Comparison of ENCODE assay signal across 8 cellular contexts in genomic region chr19:2495130-2495641, GRCh38. TPM values are rescaled to one million over a fixed set of nuclear protein-coding genes. Genes with fewer than 3 reads are reported as not detected.
DNase-seq lines count a peak whose midpoint lies in the region; ATAC-seq, FAIRE-seq and TF ChIP-seq lines count a peak whose summit lies in the region.

No MANE protein-coding gene starts in this region.

- no peaks in the 10 kb centered on the region for H3K9me3 ChIP-seq in OCI-LY1 (ENCODE audit: low read length)
- H3K9me3 ChIP-seq in colonic mucosa, result no peaks in the 10 kb centered on the region
- H3K9me3 ChIP-seq in HepG2 (ENCODE audit: low read length), result no peaks in the 10 kb centered on the region
- no peaks in the 10 kb centered on the region for H3K9me3 ChIP-seq in testis

- peak; percentile 38 for ATAC-seq in activated CD8-positive, alpha-beta memory T cell treated with anti-CD3 and anti-CD28 coated beads, Interleukin-2, amount 10 ng/mL, durations not matched to agents 7 days and 5 days
- ATAC-seq in HepG2, result peak; percentile 33

- no peaks in the 10 kb centered on the region for H3K79me2 ChIP-seq in OCI-LY1 (ENCODE audit: insufficient read depth, low read length)
- H3K79me2 ChIP-seq in HepG2 (ENCODE audit: insufficient read depth, low read length), result no peaks in the 10 kb centered on the region

- no peaks in the 10 kb centered on the region for H4K20me1 ChIP-seq in OCI-LY1 (ENCODE audit: insufficient read depth, low read length)
- no peaks in the 10 kb centered on the region for H4K20me1 ChIP-seq in HepG2 (ENCODE audit: insufficient read depth, low read length)

- no peaks in the 10 kb centered on the region for H3K36me3 ChIP-seq in OCI-LY1 (ENCODE audit: insufficient read depth, low read length)
- H3K36me3 ChIP-seq in colonic mucosa, result no peaks in the 10 kb centered on the region
- no peaks in the 10 kb centered on the region for H3K36me3 ChIP-seq in HepG2 (replicated peaks in 1 of 2; ENCODE audit: control insufficient read depth in 1 of 2, insufficient read depth in 2 of 2, low read length in 2 of 2)
- no peaks in the 10 kb centered on the region for H3K36me3 ChIP-seq in testis (ENCODE audit: low read depth, missing control alignments)

- TF ChIP-seq CTCF in OCI-LY1 (IDR thresholded peaks at IDR 0.05; ENCODE audit: low read length), result no peak
- TF ChIP-seq CTCF in colonic mucosa (IDR thresholded peaks at IDR 0.05), result no peak
- no peak for TF ChIP-seq CTCF in HepG2 (CRISPR knock-in tag; IDR thresholded peaks at IDR 0.05)
- no peak for TF ChIP-seq CTCF in testis (IDR thresholded peaks at IDR 0.05)
- no peak for TF ChIP-seq CTCF in GM13976 (IDR thresholded peaks at IDR 0.05; ENCODE audit: borderline replicate concordance, control extremely low read depth, extremely low read depth, insufficient read depth, missing control alignments)

- H3K9me3 Mint-ChIP-seq in activated CD8-positive, alpha-beta memory T cell treated with anti-CD3 and anti-CD28 coated beads, Interleukin-2, amount 10 ng/mL, durations not matched to agents 7 days and 5 days (ENCODE audit: low read depth), result no peaks in the 10 kb centered on the region
- H3K9me3 Mint-ChIP-seq in activated T-helper 2 cell treated with anti-CD3 and anti-CD28 coated beads, Interferon-gamma antibody, Interleukin-2, Interleukin-4, amounts not matched to agents 10 μg/mL and 5 μg/mL and 100 μg/mL, durations not matched to agents 14 hours and 24 hours and 36 hours, result no peaks in the 10 kb centered on the region

- H2AFZ ChIP-seq in OCI-LY1 (ENCODE audit: low read length) (no peak overlapping the region), HepG2 (ENCODE audit: low read length) (no peak overlapping the region)

- H3K4me2 ChIP-seq in OCI-LY1 (ENCODE audit: low read length) (peak overlapping the region; percentile 86), HepG2 (ENCODE audit: low read depth, low read length) (peak overlapping the region; percentile 93)

- BruUV-seq in HepG2 (replicated peaks; lab: Mats Ljungman, UMichigan), result no TSS peak

- intact Hi-C loops in colonic mucosa (cut with DNase I) (no loop called here), HepG2 (cut with micrococcal nuclease; ENCODE audit: unreplicated experiment) (loop anchor here (2.0 kb wide), 1 partner anchor 52 kb away; no protein-coding TSS in a partner anchor), testis (cut with DNase I; ENCODE audit: low total_unique reads) (no loop called here)
- intact Hi-C loops in activated T-helper 2 cell treated with anti-CD3 and anti-CD28 coated beads, Interferon-gamma antibody, Interleukin-2, Interleukin-4, amounts not matched to agents 10 μg/mL and 5 μg/mL and 100 μg/mL, durations not matched to agents 14 hours and 24 hours and 36 hours (cut with micrococcal nuclease), result loop anchor here (2.0 kb wide), 1 partner anchor 16 kb away; no protein-coding TSS in a partner anchor

- H3K4me1 Mint-ChIP-seq in activated CD8-positive, alpha-beta memory T cell treated with anti-CD3 and anti-CD28 coated beads, Interleukin-2, amount 10 ng/mL, durations not matched to agents 7 days and 5 days, result peaks cover 19% of the 10 kb centered on the region
- H3K4me1 Mint-ChIP-seq in activated T-helper 2 cell treated with anti-CD3 and anti-CD28 coated beads, Interferon-gamma antibody, Interleukin-2, Interleukin-4, amounts not matched to agents 10 μg/mL and 5 μg/mL and 100 μg/mL, durations not matched to agents 14 hours and 24 hours and 36 hours (ENCODE audit: low read depth), result peaks cover 18% of the 10 kb centered on the region

- no peaks in the 10 kb centered on the region; the same call in 1 of the 2 replicates for H3F3A ChIP-seq in OCI-LY1 (ENCODE audit: insufficient read depth, low read length)

- no peaks in the 10 kb centered on the region for H3K36me3 Mint-ChIP-seq in activated CD8-positive, alpha-beta memory T cell treated with anti-CD3 and anti-CD28 coated beads, Interleukin-2, amount 10 ng/mL, durations not matched to agents 7 days and 5 days
- H3K36me3 Mint-ChIP-seq in activated T-helper 2 cell treated with anti-CD3 and anti-CD28 coated beads, Interferon-gamma antibody, Interleukin-2, Interleukin-4, amounts not matched to agents 10 μg/mL and 5 μg/mL and 100 μg/mL, durations not matched to agents 14 hours and 24 hours and 36 hours (ENCODE audit: low read depth), result no peaks in the 10 kb centered on the region

- H3K4me3 Mint-ChIP-seq in activated CD8-positive, alpha-beta memory T cell treated with anti-CD3 and anti-CD28 coated beads, Interleukin-2, amount 10 ng/mL, durations not matched to agents 7 days and 5 days, result peak overlapping the region; percentile 70
- H3K4me3 Mint-ChIP-seq in activated T-helper 2 cell treated with anti-CD3 and anti-CD28 coated beads, Interferon-gamma antibody, Interleukin-2, Interleukin-4, amounts not matched to agents 10 μg/mL and 5 μg/mL and 100 μg/mL, durations not matched to agents 14 hours and 24 hours and 36 hours (ENCODE audit: low read depth), result no peak overlapping the region

- CTCF ChIA-PET in activated CD8-positive, alpha-beta memory T cell treated with anti-CD3 and anti-CD28 coated beads, Interleukin-2, amount 10 ng/mL, durations not matched to agents 7 days and 5 days (lab: Charles Lee), result interaction anchor here (0.6 to 3.3 kb wide), 8 partner anchors 8 to 118 kb away, joined by 3 to 14 read pairs (median 4); no protein-coding TSS in a partner anchor
- CTCF ChIA-PET in HepG2 (lab: Yijun Ruan, JAX; ENCODE audit: low intra/inter-chr PET ratio, low total read pairs), result no interaction called here

- no peak overlapping the region for H3K27ac Mint-ChIP-seq in activated CD8-positive, alpha-beta memory T cell treated with anti-CD3 and anti-CD28 coated beads, Interleukin-2, amount 10 ng/mL, durations not matched to agents 7 days and 5 days
- H3K27ac Mint-ChIP-seq in activated T-helper 2 cell treated with anti-CD3 and anti-CD28 coated beads, Interferon-gamma antibody, Interleukin-2, Interleukin-4, amounts not matched to agents 10 μg/mL and 5 μg/mL and 100 μg/mL, durations not matched to agents 14 hours and 24 hours and 36 hours, result no peak overlapping the region

- in situ Hi-C loops in HepG2 (cut with HindIII; ENCODE audit: extremely low pct_ligation_motif_present, low pct_unique_long_range_greater_than_20kb) (no loop called here), GM13976 (cut with MboI; ENCODE audit: low sequenced_read_pairs, unreplicated experiment) (no loop called here)

- POLR2A ChIA-PET in HepG2 (lab: Yijun Ruan, JAX), result interaction anchor here (8.0 kb wide), 1 partner anchor 19 kb away, joined by 65 read pairs; the partner anchor contains the start of gene GADD45B

- no peak for TF ChIP-seq RAD21 in HepG2 (CRISPR knock-in tag; IDR thresholded peaks at IDR 0.05)

- H3K9ac ChIP-seq in OCI-LY1 (ENCODE audit: low read length) (peak overlapping the region; percentile 51; the same call in 1 of the 2 replicates), colonic mucosa (ENCODE audit: low read depth in 2 of 2, low read length in 2 of 2) (peak overlapping the region; percentile 79 to 89), HepG2 (ENCODE audit: insufficient read depth, low read depth, low read length) (peak overlapping the region; percentile 37; the same call in 1 of the 2 replicates)

- peaks cover 53% of the 10 kb centered on the region for H3K27me3 Mint-ChIP-seq in activated CD8-positive, alpha-beta memory T cell treated with anti-CD3 and anti-CD28 coated beads, Interleukin-2, amount 10 ng/mL, durations not matched to agents 7 days and 5 days
- peaks cover 35% of the 10 kb centered on the region for H3K27me3 Mint-ChIP-seq in activated T-helper 2 cell treated with anti-CD3 and anti-CD28 coated beads, Interferon-gamma antibody, Interleukin-2, Interleukin-4, amounts not matched to agents 10 μg/mL and 5 μg/mL and 100 μg/mL, durations not matched to agents 14 hours and 24 hours and 36 hours (ENCODE audit: low read depth)

- H3K27ac ChIP-seq in OCI-LY1 (ENCODE audit: low read depth, low read length, poor library complexity, severe bottlenecking), result no peak overlapping the region
- peak overlapping the region; percentile 82 for H3K27ac ChIP-seq in colonic mucosa
- no peak overlapping the region for H3K27ac ChIP-seq in HepG2 (ENCODE audit: extremely low read length, insufficient read depth, low read length)
- peak overlapping the region; percentile 90 to 92 for H3K27ac ChIP-seq in testis

- DNase-seq in activated CD8-positive, alpha-beta memory T cell treated with anti-CD3 and anti-CD28 coated beads, Interleukin-2, amount 10 ng/mL, durations not matched to agents 7 days and 5 days, result no peak
- DNase-seq in activated CD8-positive, alpha-beta memory T cell treated with anti-CD3 and anti-CD28 coated beads, Interleukin-2, amount 50 U/mL, for 4 hours, result no peak
- peak; percentile 93 for DNase-seq in colonic mucosa
- DNase-seq in HepG2 (ENCODE audit: low spot score), result no peak
- DNase-seq in testis, result peak; percentile 93
- DNase-seq in activated T-helper 2 cell treated with anti-CD3 and anti-CD28 coated beads, Interferon-gamma antibody, Interleukin-2, Interleukin-4, amounts not matched to agents 10 μg/mL and 5 μg/mL and 100 μg/mL, durations not matched to agents 14 hours and 24 hours and 36 hours (ENCODE audit: low spot score), result no peak
- no peak for DNase-seq in GM13976 (ENCODE audit: low spot score)

- TF ChIP-seq EP300 in HepG2 (IDR thresholded peaks at IDR 0.05; ENCODE audit: low read depth in 2 of 2, low read length in 2 of 2), result no peak
- no peak for TF ChIP-seq EP300 in HepG2 (CRISPR knock-in tag; IDR thresholded peaks at IDR 0.05; ENCODE audit: borderline replicate concordance)

- TF ChIP-seq POLR2A in HepG2 (IDR thresholded peaks at IDR 0.05; ENCODE audit: insufficient read depth in 1 of 2, low read depth in 2 of 2, low read length in 2 of 2), result no peak
- no peak for TF ChIP-seq POLR2A in testis (IDR thresholded peaks at IDR 0.05)

- H3K4me3 ChIP-seq in OCI-LY1 (ENCODE audit: low read depth, low read length, poor library complexity, severe bottlenecking) (peak overlapping the region; percentile 67), colonic mucosa (peak overlapping the region; percentile 63), HepG2 (replicated peaks in 1 of 3; ENCODE audit: insufficient read depth in 1 of 3, low read depth in 2 of 3, low read length in 3 of 3) (peak overlapping the region; percentile 55 to 80 (median 60)), testis (peak overlapping the region; percentile 55 to 66)

- H3K9me2 ChIP-seq in OCI-LY1 (ENCODE audit: low read depth, low read length), result no peaks in the 10 kb centered on the region

- no peak for FAIRE-seq in HepG2 (lab: Jason Lieb, UNC)

- WGBS in HepG2 (ENCODE audit: low lambda C conversion rate), result no CpG with 5 or more reads among the region's 26 CpGs
- WGBS in testis, 2 donors, result 1% methylated on average over 10 to 15 of the region's 26 CpGs

- peaks cover 34% of the 10 kb centered on the region for H3K4me1 ChIP-seq in OCI-LY1 (ENCODE audit: insufficient read depth, low read length, severe bottlenecking)
- H3K4me1 ChIP-seq in colonic mucosa, result peaks cover 20% of the 10 kb centered on the region
- peaks cover 54% of the 10 kb centered on the region for H3K4me1 ChIP-seq in HepG2 (ENCODE audit: insufficient read depth, low read length)
- H3K4me1 ChIP-seq in testis, result peaks cover 21% of the 10 kb centered on the region

- peaks cover 11% of the 10 kb centered on the region; the same call in 1 of the 2 replicates for H3K27me3 ChIP-seq in OCI-LY1 (ENCODE audit: insufficient read depth, low read length)
- H3K27me3 ChIP-seq in colonic mucosa, result no peaks in the 10 kb centered on the region
- H3K27me3 ChIP-seq in HepG2 (ENCODE audit: control insufficient read depth in 1 of 2, insufficient read depth in 2 of 2, low read length in 2 of 2), result peaks cover 14 to 72% of the 10 kb centered on the region in 2 experiments
- H3K27me3 ChIP-seq in testis, result no peaks in the 10 kb centered on the region

RNA-seq across cellular contexts. Expression of gene GADD45B, which starts 19.3 kb away (rescaled TPM):
- total RNA-seq in activated CD8-positive, alpha-beta memory T cell treated with anti-CD3 and anti-CD28 coated beads, Interleukin-2, amount 10 ng/mL, durations not matched to agents 7 days and 5 days, result 10 to 100 TPM; 63.4 to 79.4 TPM
- total RNA-seq in colonic mucosa (10 to 100 TPM; 17.5 to 21.6 TPM), HepG2 (2016; rRNA removed; fragmentation: Illumina TruSeq; extraction: Trizol) (3.2 and 4.6 TPM in 2 replicates), testis (10 to 100 TPM; 30.5 to 59.7 TPM)
- total RNA-seq in HepG2 (2016; cell fraction: cytosol; rRNA removed; fragmentation: Illumina TruSeq; extraction: Trizol; ENCODE audit: low read depth), result 0.71 and 0.91 TPM in 2 replicates
- total RNA-seq in HepG2 (2016; cell fraction: insoluble cytoplasmic fraction; rRNA removed; fragmentation: Illumina TruSeq; extraction: Trizol), result 3.2 and 6.0 TPM in 2 replicates
- 1.8 TPM in 2 replicates for total RNA-seq in HepG2 (2016; cell fraction: membrane; rRNA removed; fragmentation: Illumina TruSeq; extraction: Trizol)
- 7.3 and 7.6 TPM in 2 replicates for total RNA-seq in HepG2 (2016; cell fraction: nucleus; rRNA removed; fragmentation: Illumina TruSeq; extraction: Trizol)
- polyA plus RNA-seq in HepG2 (2011; rRNA removed) (34.1 and 40.4 TPM in 2 replicates), testis (ENCODE audit: insufficient read depth, low read depth, low replicate concordance) (16.9 TPM)
- 40.0 and 43.7 TPM in 2 replicates for polyA plus RNA-seq in HepG2 (2011; cell fraction: cytosol; rRNA removed)
- 66.8 and 77.1 TPM in 2 replicates for polyA plus RNA-seq in HepG2 (2011; cell fraction: nucleus; rRNA removed)
- 11.3 and 22.4 TPM in 2 replicates for polyA plus RNA-seq in HepG2 (2012)
- polyA plus RNA-seq in HepG2 (2016; cell fraction: cytosol; fragmentation: Illumina TruSeq; extraction: Trizol; ENCODE audit: low read depth), result 1.5 and 1.7 TPM in 2 replicates
- polyA plus RNA-seq in HepG2 (2016; cell fraction: insoluble cytoplasmic fraction; fragmentation: Illumina TruSeq; extraction: Trizol; ENCODE audit: low read depth), result 5.5 and 5.8 TPM in 2 replicates
- polyA plus RNA-seq in HepG2 (2016; cell fraction: membrane; fragmentation: Illumina TruSeq; extraction: Trizol; ENCODE audit: low read depth), result 2.3 and 2.5 TPM in 2 replicates
- 16.6 and 21.3 TPM in 2 replicates for polyA plus RNA-seq in HepG2 (2016; cell fraction: nucleus; fragmentation: Illumina TruSeq; extraction: Trizol; ENCODE audit: insufficient read depth, low read depth)
- 22.5 and 88.0 TPM in 2 replicates for polyA minus RNA-seq in HepG2 (2011; rRNA and poly(A)+ RNA removed; ENCODE audit: low replicate concordance)
- 12.3 and 15.6 TPM in 2 replicates for polyA minus RNA-seq in HepG2 (2011; cell fraction: cytosol; rRNA and poly(A)+ RNA removed)
- 35.0 and 45.0 TPM in 2 replicates for polyA minus RNA-seq in HepG2 (2011; cell fraction: nucleus; rRNA and poly(A)+ RNA removed)
- total RNA-seq in activated T-helper 2 cell treated with anti-CD3 and anti-CD28 coated beads, Interferon-gamma antibody, Interleukin-2, Interleukin-4, amounts not matched to agents 10 μg/mL and 5 μg/mL and 100 μg/mL, durations not matched to agents 14 hours and 24 hours and 36 hours, result 90.7 and 95.2 TPM in 2 replicates

RNA-seq across cellular contexts. Expression of gene LMNB2, which starts 38.4 kb away (rescaled TPM):
- 100 to 1,000 TPM; 123 to 128 TPM for total RNA-seq in activated CD8-positive, alpha-beta memory T cell treated with anti-CD3 and anti-CD28 coated beads, Interleukin-2, amount 10 ng/mL, durations not matched to agents 7 days and 5 days
- total RNA-seq in colonic mucosa, result 100 to 1,000 TPM in 1 of 2 donors, 10 to 100 TPM in 1; 35.6 to 186 TPM
- 93.6 and 105 TPM in 2 replicates for total RNA-seq in HepG2 (2016; rRNA removed; fragmentation: Illumina TruSeq; extraction: Trizol)
- 8.6 and 9.2 TPM in 2 replicates for total RNA-seq in HepG2 (2016; cell fraction: cytosol; rRNA removed; fragmentation: Illumina TruSeq; extraction: Trizol; ENCODE audit: low read depth)
- total RNA-seq in HepG2 (2016; cell fraction: insoluble cytoplasmic fraction; rRNA removed; fragmentation: Illumina TruSeq; extraction: Trizol), result 80.4 and 107 TPM in 2 replicates
- 34.1 and 36.1 TPM in 2 replicates for total RNA-seq in HepG2 (2016; cell fraction: membrane; rRNA removed; fragmentation: Illumina TruSeq; extraction: Trizol)
- total RNA-seq in HepG2 (2016; cell fraction: nucleus; rRNA removed; fragmentation: Illumina TruSeq; extraction: Trizol), result 44.6 and 52.0 TPM in 2 replicates
- polyA plus RNA-seq in HepG2 (2011; rRNA removed), result 77.2 and 89.7 TPM in 2 replicates
- polyA plus RNA-seq in HepG2 (2011; cell fraction: cytosol; rRNA removed), result 83.5 and 98.7 TPM in 2 replicates
- 75.2 and 87.6 TPM in 2 replicates for polyA plus RNA-seq in HepG2 (2011; cell fraction: nucleus; rRNA removed)
- 40.0 and 41.8 TPM in 2 replicates for polyA plus RNA-seq in HepG2 (2012)
- polyA plus RNA-seq in HepG2 (2016; cell fraction: cytosol; fragmentation: Illumina TruSeq; extraction: Trizol; ENCODE audit: low read depth), result 7.1 and 7.6 TPM in 2 replicates
- 74.9 and 86.7 TPM in 2 replicates for polyA plus RNA-seq in HepG2 (2016; cell fraction: insoluble cytoplasmic fraction; fragmentation: Illumina TruSeq; extraction: Trizol; ENCODE audit: low read depth)
- polyA plus RNA-seq in HepG2 (2016; cell fraction: membrane; fragmentation: Illumina TruSeq; extraction: Trizol; ENCODE audit: low read depth), result 19.0 and 21.3 TPM in 2 replicates
- 75.4 and 76.1 TPM in 2 replicates for polyA plus RNA-seq in HepG2 (2016; cell fraction: nucleus; fragmentation: Illumina TruSeq; extraction: Trizol; ENCODE audit: insufficient read depth, low read depth)
- polyA minus RNA-seq in HepG2 (2011; rRNA and poly(A)+ RNA removed; ENCODE audit: low replicate concordance), result 106 and 107 TPM in 2 replicates
- polyA minus RNA-seq in HepG2 (2011; cell fraction: cytosol; rRNA and poly(A)+ RNA removed), result 35.3 and 37.2 TPM in 2 replicates
- polyA minus RNA-seq in HepG2 (2011; cell fraction: nucleus; rRNA and poly(A)+ RNA removed), result 14.4 and 16.7 TPM in 2 replicates
- 10 to 100 TPM; 69.4 to 69.7 TPM for total RNA-seq in testis
- polyA plus RNA-seq in testis (ENCODE audit: insufficient read depth, low read depth, low replicate concordance), result 77.4 TPM
- 111 and 115 TPM in 2 replicates for total RNA-seq in activated T-helper 2 cell treated with anti-CD3 and anti-CD28 coated beads, Interferon-gamma antibody, Interleukin-2, Interleukin-4, amounts not matched to agents 10 μg/mL and 5 μg/mL and 100 μg/mL, durations not matched to agents 14 hours and 24 hours and 36 hours

Comparison
In these comparisons a context has a peak if more than half of its experiments do, and no peak if none do; other contexts are left out.
1. DNase-seq: peak in colonic mucosa (single experiment) and testis (single experiment); none in activated CD8-positive, alpha-beta memory T cell treated with anti-CD3 and anti-CD28 coated beads, Interleukin-2, amount 10 ng/mL, durations not matched to agents 7 days and 5 days (single experiment), activated CD8-positive, alpha-beta memory T cell treated with anti-CD3 and anti-CD28 coated beads, Interleukin-2, amount 50 U/mL, for 4 hours (single experiment), HepG2 (single experiment), activated T-helper 2 cell treated with anti-CD3 and anti-CD28 coated beads, Interferon-gamma antibody, Interleukin-2, Interleukin-4, amounts not matched to agents 10 μg/mL and 5 μg/mL and 100 μg/mL, durations not matched to agents 14 hours and 24 hours and 36 hours (single experiment) and GM13976 (single experiment).
2. H3K27ac ChIP-seq: peak in colonic mucosa (single experiment) and testis (2 of 2); none in OCI-LY1 (single experiment) and HepG2 (single experiment).
3. intact Hi-C loops: an anchor here in HepG2 (2.0 kb wide) and activated T-helper 2 cell treated with anti-CD3 and anti-CD28 coated beads, Interferon-gamma antibody, Interleukin-2, Interleukin-4, amounts not matched to agents 10 μg/mL and 5 μg/mL and 100 μg/mL, durations not matched to agents 14 hours and 24 hours and 36 hours (2.0 kb wide); none called in colonic mucosa and testis.
4. Peak in every context shown above with its lines, with median percentiles within 50 percentile points of each other: H3K4me3 ChIP-seq and H3K9ac ChIP-seq.